In genomic region chr19:3323026-3323425, GRCh38 we compare ENCODE assay signal across 23 cellular contexts. TPM values are rescaled to one million over a fixed set of nuclear protein-coding genes. Genes with fewer than 3 reads are reported as not detected.
A peak's percentile ranks its signal among the peaks of the same experiment; 100 is the strongest.
DNase-seq lines count a peak whose midpoint lies in the region; ATAC-seq, FAIRE-seq and TF ChIP-seq lines count a peak whose summit lies in the region.
"Had no signal": no experiment of that assay in that cellular context is flagged by ENCODE, and none has a peak within 500 bp of the region (broad histone marks: within the 10 kb centered on the region; RNA-seq: fewer than 3 reads in every experiment).

No MANE protein-coding gene starts in this region.

- H3K9me3 ChIP-seq in HepG2 (ENCODE audit: low read length) (no peaks in the 10 kb centered on the region), right lobe of liver (no peaks in the 10 kb centered on the region), HEK293 (ENCODE audit: control insufficient read depth, insufficient read depth, low read depth, low read length) (no peaks in the 10 kb centered on the region)
- H3K9me3 ChIP-seq: HAP-1, SK-N-SH had no signal

- H3K4me3 Mint-ChIP-seq in memory B cell, result no peak overlapping the region
- H3K4me3 Mint-ChIP-seq: CD4-positive, alpha-beta T cell; GM23338; IgD-negative memory B cell had no signal

- H3K36me3 Mint-ChIP-seq in memory B cell, result no peaks in the 10 kb centered on the region
- H3K36me3 Mint-ChIP-seq: IgD-negative memory B cell had no signal

- intact Hi-C loops in HepG2 (cut with micrococcal nuclease; ENCODE audit: unreplicated experiment) (no loop called here), right lobe of liver (cut with DNase I) (loop anchor here (5.0 to 10.0 kb wide), 2 partner anchors 112 to 154 kb away; no protein-coding TSS in a partner anchor)

- POLR2A ChIA-PET in HepG2 (lab: Yijun Ruan, JAX), result no interaction called here
- POLR2A ChIA-PET in HEK293 (lab: Yijun Ruan, JAX), result interaction anchor here (0.6 kb wide), 1 partner anchor 78 kb away, joined by 4 read pairs; no protein-coding TSS in a partner anchor

- H4K20me1 ChIP-seq in HepG2 (ENCODE audit: insufficient read depth, low read length), result no peaks in the 10 kb centered on the region

- no peaks in the 10 kb centered on the region for H3K79me2 ChIP-seq in HepG2 (ENCODE audit: insufficient read depth, low read length)

- DNase-seq in HepG2 (ENCODE audit: low spot score), result no peak
- DNase-seq in right lobe of liver, result no peak
- DNase-seq in memory B cell (ENCODE audit: low spot score in 2 of 2), result no peak
- no peak for DNase-seq in activated CD4-positive, alpha-beta T cell treated with anti-CD3 and anti-CD28 coated beads, Interleukin-2, amount 50 U/mL, for 1 hour
- no peak for DNase-seq in NCI-H2081 (lab: John Stamatoyannopoulos, UW)
- DNase-seq: CD4-positive, alpha-beta T cell; DMS53; NCI-H1092; NCI-H1436; NCI-H187; NCI-H446; NCI-H524 treated with DMSO at 0.1 percent for 48 hours; NCI-H774; PC-3; SK-N-SH; SW 1271 had no signal

- no peak overlapping the region for H3K4me3 ChIP-seq in HepG2 (replicated peaks in 1 of 3; ENCODE audit: insufficient read depth in 1 of 3, low read depth in 2 of 3, low read length in 3 of 3)
- H3K4me3 ChIP-seq in right lobe of liver, result no peak overlapping the region
- H3K4me3 ChIP-seq in HEK293 (ENCODE audit: low read depth, low read length), result no peak overlapping the region
- H3K4me3 ChIP-seq: GM23338, HAP-1 had no signal

- H3K27ac Mint-ChIP-seq in memory B cell, result no peak overlapping the region
- H3K27ac Mint-ChIP-seq: CD4-positive, alpha-beta T cell; GM23338; IgD-negative memory B cell had no signal

- BruUV-seq in HepG2 (replicated peaks; lab: Mats Ljungman, UMichigan), result no TSS peak

- H2AFZ ChIP-seq in HepG2 (ENCODE audit: low read length), result no peak overlapping the region
- H2AFZ ChIP-seq: GM23338 had no signal

- TF ChIP-seq POLR2A in HepG2 (IDR thresholded peaks at IDR 0.05; ENCODE audit: insufficient read depth in 1 of 2, low read depth in 2 of 2, low read length in 2 of 2), result no peak
- TF ChIP-seq POLR2A in right lobe of liver (IDR thresholded peaks at IDR 0.05), result no peak

- H3K27me3 Mint-ChIP-seq in memory B cell, result peaks cover 22% of the 10 kb centered on the region

- no peak for TF ChIP-seq CTCF in HepG2 (CRISPR knock-in tag; IDR thresholded peaks at IDR 0.05)
- TF ChIP-seq CTCF in right lobe of liver (IDR thresholded peaks at IDR 0.05), result no peak
- no peak for TF ChIP-seq CTCF in HEK293 (tag by site-specific recombination; IDR thresholded peaks at IDR 0.05)

- H3K9me3 Mint-ChIP-seq in memory B cell, result peaks cover 6% of the 10 kb centered on the region
- H3K9me3 Mint-ChIP-seq: CD4-positive, alpha-beta T cell; GM23338; IgD-negative memory B cell had no signal

- no peaks in the 10 kb centered on the region for H3K36me3 ChIP-seq in HepG2 (replicated peaks in 1 of 2; ENCODE audit: control insufficient read depth in 1 of 2, insufficient read depth in 2 of 2, low read length in 2 of 2)
- no peaks in the 10 kb centered on the region for H3K36me3 ChIP-seq in right lobe of liver
- no peaks in the 10 kb centered on the region for H3K36me3 ChIP-seq in HEK293 (ENCODE audit: control insufficient read depth in 2 of 2, insufficient read depth in 1 of 2, low read length in 2 of 2)
- H3K36me3 ChIP-seq: HAP-1 had no signal

- no peak for TF ChIP-seq RAD21 in HepG2 (CRISPR knock-in tag; IDR thresholded peaks at IDR 0.05)

- WGBS in HepG2 (ENCODE audit: low lambda C conversion rate), result 7% methylated on average over 2 of the region's 2 CpGs
- no CpG with 5 or more reads among the region's 2 CpGs for WGBS in right lobe of liver (ENCODE audit: insufficient coverage, low coverage, low lambda C conversion rate, missing lambda C conversion rate)

- FAIRE-seq in HepG2 (lab: Jason Lieb, UNC), result no peak
- FAIRE-seq: D721Med, GM19239 had no signal

- in situ Hi-C loops in HepG2 (cut with HindIII; ENCODE audit: extremely low pct_ligation_motif_present, low pct_unique_long_range_greater_than_20kb), result loop anchor here (5.0 kb wide), 1 partner anchor 149 kb away; no protein-coding TSS in a partner anchor

- H3K4me1 ChIP-seq in HepG2 (ENCODE audit: insufficient read depth, low read length), result no peaks in the 10 kb centered on the region
- no peaks in the 10 kb centered on the region for H3K4me1 ChIP-seq in right lobe of liver
- H3K4me1 ChIP-seq in HEK293 (ENCODE audit: control insufficient read depth, insufficient read depth, low read length), result no peaks in the 10 kb centered on the region
- H3K4me1 ChIP-seq: HAP-1 had no signal

- H3K4me1 Mint-ChIP-seq in memory B cell, result peaks cover 8% of the 10 kb centered on the region
- H3K4me1 Mint-ChIP-seq: GM23338 had no signal

- H3K27ac ChIP-seq in HepG2 (ENCODE audit: extremely low read length, insufficient read depth, low read length), result no peak overlapping the region
- H3K27ac ChIP-seq in right lobe of liver, result no peak overlapping the region
- no peak overlapping the region for H3K27ac ChIP-seq in HEK293 (ENCODE audit: extremely low read depth, low read depth, low read length)

- peaks cover 0 to 14% of the 10 kb centered on the region in 2 experiments; a peak in 2 of 5 replicates for H3K27me3 ChIP-seq in HepG2 (ENCODE audit: control insufficient read depth in 1 of 2, insufficient read depth in 2 of 2, low read length in 2 of 2)
- H3K27me3 ChIP-seq in right lobe of liver, result no peaks in the 10 kb centered on the region

- CTCF ChIA-PET in HepG2 (lab: Yijun Ruan, JAX; ENCODE audit: low intra/inter-chr PET ratio, low total read pairs), result interaction anchor here (0.6 to 5.7 kb wide), 2 partner anchors 118 to 149 kb away, joined by 3 to 48 read pairs; no protein-coding TSS in a partner anchor
- CTCF ChIA-PET in HEK293 (lab: Yijun Ruan, JAX), result interaction anchor here (1.0 to 1.7 kb wide), 7 partner anchors 18 to 164 kb away, joined by 3 to 8 read pairs (median 4); partner anchors contain the start of gene SMIM44

- no peak overlapping the region for H3K4me2 ChIP-seq in HepG2 (ENCODE audit: low read depth, low read length)
- H3K4me2 ChIP-seq: GM23338, SK-N-SH had no signal

- TF ChIP-seq EP300 in HepG2 (IDR thresholded peaks at IDR 0.05; ENCODE audit: low read depth in 2 of 2, low read length in 2 of 2) (no peak), HepG2 (CRISPR knock-in tag; IDR thresholded peaks at IDR 0.05; ENCODE audit: borderline replicate concordance) (no peak)

- ATAC-seq in HepG2, result no peak
- no peak for ATAC-seq in right lobe of liver
- ATAC-seq in memory B cell (ENCODE audit: low read depth), result peak; percentile 59
- ATAC-seq in GM21723 (IDR thresholded peaks at IDR 0.05; ENCODE audit: unreplicated experiment), result no peak
- ATAC-seq: GM23338, PC-3 had no signal

- H3K9ac ChIP-seq in HepG2 (ENCODE audit: insufficient read depth, low read depth, low read length), result no peak overlapping the region
- H3K9ac ChIP-seq: SK-N-SH had no signal

TF ChIP-seq in HepG2, 621 proteins besides CTCF, POLR2A, EP300 and RAD21:
- TF ChIP-seq FOSL2 (CRISPR knock-in tag; IDR thresholded peaks at IDR 0.05), result no peak
- 0 out of 2 replicates have a peak, but pooled peaks have one; percentile 4 for TF ChIP-seq TRIM22 (IDR thresholded peaks at IDR 0.05)
TF ChIP-seq in HepG2: peak in this region for 1.

TF ChIP-seq in HEK293, 187 proteins besides CTCF, POLR2A, EP300 and RAD21:
- TF ChIP-seq ZNF391 (tag by site-specific recombination; IDR thresholded peaks at IDR 0.05; ENCODE audit: borderline replicate concordance, low read depth) (no peak), SP2 (tag by site-specific recombination; IDR thresholded peaks at IDR 0.05) (0 out of 2 replicates have a peak, but pooled peaks have one; percentile 3), EGR2 (tag by site-specific recombination; IDR thresholded peaks at IDR 0.05; ENCODE audit: low read depth) (peak; percentile 48; the same call in 1 of the 2 replicates)

RNA-seq across cellular contexts. Expression of gene NFIC, which starts 43.4 kb away (rescaled TPM):
- total RNA-seq in HepG2 (2016; rRNA removed; fragmentation: Illumina TruSeq; extraction: Trizol) (2.5 and 2.9 TPM in 2 replicates), right lobe of liver (100 to 1,000 TPM in 4 of 6 experiments, 10 to 100 TPM in 2; 94.6 to 168 (median 120) TPM)
- 2.9 and 3.0 TPM in 2 replicates for total RNA-seq in HepG2 (2016; cell fraction: cytosol; rRNA removed; fragmentation: Illumina TruSeq; extraction: Trizol; ENCODE audit: low read depth)
- total RNA-seq in HepG2 (2016; cell fraction: insoluble cytoplasmic fraction; rRNA removed; fragmentation: Illumina TruSeq; extraction: Trizol), result 3.0 and 3.2 TPM in 2 replicates
- total RNA-seq in HepG2 (2016; cell fraction: membrane; rRNA removed; fragmentation: Illumina TruSeq; extraction: Trizol), result 2.5 and 2.9 TPM in 2 replicates
- total RNA-seq in HepG2 (2016; cell fraction: nucleus; rRNA removed; fragmentation: Illumina TruSeq; extraction: Trizol), result 3.8 and 5.6 TPM in 2 replicates
- 1.3 and 1.6 TPM in 2 replicates for polyA plus RNA-seq in HepG2 (2011; rRNA removed)
- polyA plus RNA-seq in HepG2 (2011; cell fraction: cytosol; rRNA removed), result 0.71 and 0.79 TPM in 2 replicates
- 5.1 and 8.1 TPM in 2 replicates for polyA plus RNA-seq in HepG2 (2011; cell fraction: nucleus; rRNA removed)
- 5.9 and 8.4 TPM in 2 replicates for polyA plus RNA-seq in HepG2 (2012)
- 1.1 and 1.4 TPM in 2 replicates for polyA plus RNA-seq in HepG2 (2016; cell fraction: cytosol; fragmentation: Illumina TruSeq; extraction: Trizol; ENCODE audit: low read depth)
- polyA plus RNA-seq in HepG2 (2016; cell fraction: insoluble cytoplasmic fraction; fragmentation: Illumina TruSeq; extraction: Trizol; ENCODE audit: low read depth), result 8.2 and 9.6 TPM in 2 replicates
- polyA plus RNA-seq in HepG2 (2016; cell fraction: membrane; fragmentation: Illumina TruSeq; extraction: Trizol; ENCODE audit: low read depth), result 4.6 and 4.8 TPM in 2 replicates
- 7.4 and 9.8 TPM in 2 replicates for polyA plus RNA-seq in HepG2 (2016; cell fraction: nucleus; fragmentation: Illumina TruSeq; extraction: Trizol; ENCODE audit: insufficient read depth, low read depth)
- polyA minus RNA-seq in HepG2 (2011; rRNA and poly(A)+ RNA removed; ENCODE audit: low replicate concordance), result 5.3 and 16.7 TPM in 2 replicates
- polyA minus RNA-seq in HepG2 (2011; cell fraction: cytosol; rRNA and poly(A)+ RNA removed), result 5.2 and 5.4 TPM in 2 replicates
- polyA minus RNA-seq in HepG2 (2011; cell fraction: nucleus; rRNA and poly(A)+ RNA removed), result 5.1 and 5.3 TPM in 2 replicates

Comparison
In these comparisons a context has a peak if more than half of its experiments do, and no peak if none do; other contexts are left out.
1. RNA of gene NFIC, which starts 43.4 kb away (total RNA-seq): 94.6 to 168 TPM in right lobe of liver; 2.5 to 5.6 TPM in HepG2; every median in the first group is over 10 times any median in the second.
2. Of the 63 proteins assayed by ChIP-seq in both HepG2 and HEK293: peak only in HepG2: none; only in HEK293: SP2; in both: none; in neither: 62.